ENCODE assay signal across 19 cellular contexts in genomic region chr3:196889844-196890243, GRCh38. TPM values are rescaled to one million over a fixed set of nuclear protein-coding genes. Genes with fewer than 3 reads are reported as not detected.
DNase-seq lines count a peak whose midpoint lies in the region; ATAC-seq and TF ChIP-seq lines count a peak whose summit lies in the region.
"Had no signal": no experiment of that assay in that cellular context is flagged by ENCODE, and none has a peak within 500 bp of the region (broad histone marks: within the 10 kb centered on the region; RNA-seq: fewer than 3 reads in every experiment).

No MANE protein-coding gene starts in this region.

- H3K4me1 Mint-ChIP-seq in activated T-helper 17 cell treated with anti-CD3 and anti-CD28 coated beads, Interleukin-2, amount 50 U/mL, for 72 hours = peaks cover 7% of the 10 kb centered on the region

- no peak overlapping the region for H3K4me3 Mint-ChIP-seq in activated T-helper 17 cell treated with anti-CD3 and anti-CD28 coated beads, Interleukin-2, amount 50 U/mL, for 72 hours
- H3K4me3 Mint-ChIP-seq: activated naive CD8-positive, alpha-beta T cell treated with anti-CD3 and anti-CD28 coated beads, Interleukin-2, amount 10 ng/mL, durations not matched to agents 7 days and 5 days; T-helper 1 cell treated with Interleukin-12 subunit alpha and Interleukin-12 subunit beta and Interleukin-4 antibody, amounts not matched to agents 30 μg/mL and 1 μg/mL, for 36 hours had no signal

- H3K9me3 Mint-ChIP-seq in activated T-helper 17 cell treated with anti-CD3 and anti-CD28 coated beads, Interleukin-2, amount 50 U/mL, for 72 hours = no peaks in the 10 kb centered on the region
- H3K9me3 Mint-ChIP-seq: activated naive CD8-positive, alpha-beta T cell treated with anti-CD3 and anti-CD28 coated beads, Interleukin-2, amount 10 ng/mL, durations not matched to agents 7 days and 5 days; activated T-helper 2 cell treated with anti-CD3 and anti-CD28 coated beads, Interferon-gamma antibody, Interleukin-2, Interleukin-4, amounts not matched to agents 10 μg/mL and 5 μg/mL and 100 μg/mL, durations not matched to agents 14 hours and 24 hours and 36 hours; T-helper 1 cell treated with Interleukin-12 subunit alpha and Interleukin-12 subunit beta and Interleukin-4 antibody, amounts not matched to agents 30 μg/mL and 1 μg/mL, for 36 hours had no signal

- no peak for TF ChIP-seq CTCF in GM20000 (IDR thresholded peaks at IDR 0.05; ENCODE audit: extremely low read depth, missing control alignments)

- H3K27ac Mint-ChIP-seq in activated T-helper 17 cell treated with anti-CD3 and anti-CD28 coated beads, Interleukin-2, amount 50 U/mL, for 72 hours = peak overlapping the region; percentile 10
- H3K27ac Mint-ChIP-seq: activated naive CD8-positive, alpha-beta T cell treated with anti-CD3 and anti-CD28 coated beads, Interleukin-2, amount 10 ng/mL, durations not matched to agents 7 days and 5 days; activated T-helper 2 cell treated with anti-CD3 and anti-CD28 coated beads, Interferon-gamma antibody, Interleukin-2, Interleukin-4, amounts not matched to agents 10 μg/mL and 5 μg/mL and 100 μg/mL, durations not matched to agents 14 hours and 24 hours and 36 hours; T-helper 1 cell treated with Interleukin-12 subunit alpha and Interleukin-12 subunit beta and Interleukin-4 antibody, amounts not matched to agents 30 μg/mL and 1 μg/mL, for 36 hours had no signal

- H3K36me3 Mint-ChIP-seq in activated T-helper 17 cell treated with anti-CD3 and anti-CD28 coated beads, Interleukin-2, amount 50 U/mL, for 72 hours (ENCODE audit: low read depth) = peaks cover 57% of the 10 kb centered on the region

- DNase-seq in Right ventricle myocardium superior (no peak), cardiac septum (ENCODE audit: low spot score) (no peak), myocyte (ENCODE audit: low read depth) (peak; percentile 24), UCSD-AML1 (lab: John Stamatoyannopoulos, UW; ENCODE audit: unreplicated experiment) (no peak), GM20000 (ENCODE audit: low spot score) (no peak), EL (no peak)
- DNase-seq: activated naive CD8-positive, alpha-beta T cell treated with anti-CD3 and anti-CD28 coated beads, Interleukin-2, amount 10 ng/mL, durations not matched to agents 7 days and 5 days; C1 segment of cervical spinal cord; hippocampal formation; Kasumi-1; left lung; NCI-H1694; NCI-H2171 treated with DMSO at 0.1 percent for 48 hours; NCI-H524; small intestine; stimulated activated CD4-positive, alpha-beta T cell treated with anti-CD3 and anti-CD28 coated beads, Interleukin-2, amount 100 ng/mL, for 24 hours had no signal

- intact Hi-C loops in Right ventricle myocardium superior (cut with DNase I) (no loop called here), cardiac septum (cut with DNase I) (no loop called here)

- peak; percentile 38 for ATAC-seq in Right ventricle myocardium superior (ENCODE audit: poor library complexity)
- no peak for ATAC-seq in activated T-helper 17 cell treated with anti-CD3 and anti-CD28 coated beads, Interleukin-2, amount 50 U/mL, for 72 hours (replicated peaks)
- ATAC-seq: left lung had no signal

- no peaks in the 10 kb centered on the region for H3K27me3 Mint-ChIP-seq in activated T-helper 17 cell treated with anti-CD3 and anti-CD28 coated beads, Interleukin-2, amount 50 U/mL, for 72 hours
- H3K27me3 Mint-ChIP-seq: activated naive CD8-positive, alpha-beta T cell treated with anti-CD3 and anti-CD28 coated beads, Interleukin-2, amount 10 ng/mL, durations not matched to agents 7 days and 5 days had no signal

RNA-seq across cellular contexts. Expression of gene SENP5, which starts 22.1 kb away (rescaled TPM):
- total RNA-seq in Right ventricle myocardium superior = 18.0 TPM
- 21.6 TPM for total RNA-seq in cardiac septum
- total RNA-seq in activated T-helper 17 cell treated with anti-CD3 and anti-CD28 coated beads, Interleukin-2, amount 50 U/mL, for 72 hours = 10 to 100 TPM; 29.5 to 37.2 TPM
- total RNA-seq in myocyte = 42.2 and 48.2 TPM in 2 replicates
- polyA plus RNA-seq in myocyte (2012) = 14.6 TPM

RNA-seq across cellular contexts. Expression of gene NCBP2, which starts 52.5 kb away (rescaled TPM):
- total RNA-seq in Right ventricle myocardium superior = 29.4 TPM
- 47.1 TPM for total RNA-seq in cardiac septum
- total RNA-seq in activated T-helper 17 cell treated with anti-CD3 and anti-CD28 coated beads, Interleukin-2, amount 50 U/mL, for 72 hours = 10 to 100 TPM; 68.1 to 89.0 TPM
- 90.8 and 92.5 TPM in 2 replicates for total RNA-seq in myocyte
- 78.9 TPM for polyA plus RNA-seq in myocyte (2012)
